Comparison of ENCODE assay signal across 1 cellular context in the genomic region with DNA sequence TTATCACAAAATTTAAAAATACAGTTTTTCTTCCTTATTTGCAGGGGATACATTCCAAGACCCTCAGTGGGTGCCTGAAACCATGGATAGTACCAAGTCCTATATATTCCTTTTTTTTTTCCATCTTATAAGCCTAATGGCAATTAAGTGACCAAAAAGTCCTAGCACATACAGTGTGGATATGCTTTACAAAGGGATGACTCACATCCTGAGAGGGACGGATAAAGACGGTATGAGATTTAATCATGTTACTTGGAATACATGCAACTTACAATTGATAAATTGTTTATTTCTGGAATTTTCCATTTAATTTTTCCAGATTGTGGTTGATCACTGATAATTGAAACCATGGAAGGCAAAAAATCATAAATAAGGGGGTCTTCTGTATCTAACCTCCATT.
TF ChIP-seq lines count a peak whose summit lies in the region.

No MANE protein-coding gene starts in this region.

TF ChIP-seq in endothelial cell of umbilical vein, 7 proteins besides CTCF, POLR2A, EP300 and RAD21 (continued from another document):
- no peak for TF ChIP-seq MYC (IDR thresholded peaks at IDR 0.05; ENCODE audit: low read depth, low read length)
- TF ChIP-seq FOS (IDR thresholded peaks at IDR 0.05; ENCODE audit: borderline replicate concordance, insufficient read depth, low read length): peak; percentile 56
- TF ChIP-seq GATA2 (IDR thresholded peaks at IDR 0.05; ENCODE audit: insufficient read depth, insufficient read length, low read depth, low read length): no peak
